ENCODE assay signal across 2 cellular contexts in the genomic region with DNA sequence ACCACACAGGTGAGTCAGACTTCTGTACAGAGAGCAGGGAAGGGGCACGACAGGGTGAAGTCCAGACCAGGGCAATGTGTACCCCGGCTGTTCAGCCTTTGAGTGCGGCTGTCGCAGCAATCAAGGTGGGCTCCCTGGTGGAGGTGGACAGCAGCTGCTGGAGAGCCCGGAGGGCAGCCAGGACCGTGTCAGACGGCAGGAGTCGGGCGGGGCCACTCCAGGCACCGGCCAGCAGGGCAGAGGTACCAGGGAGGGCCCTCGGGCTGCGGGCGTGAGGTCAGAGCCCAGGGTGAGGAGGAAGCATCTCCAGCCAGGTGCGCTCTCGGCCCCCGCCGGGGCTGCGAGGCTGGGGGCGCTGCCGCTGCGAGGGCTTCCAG.
A peak's percentile ranks its signal among the peaks of the same experiment; 100 is the strongest.
TF ChIP-seq lines count a peak whose summit lies in the region.

No MANE protein-coding gene starts in this region.

TF ChIP-seq in HEK293, 187 proteins besides CTCF, POLR2A, EP300 and RAD21:
- TF ChIP-seq KLF1 (tag by site-specific recombination; IDR thresholded peaks at IDR 0.05) (peak; percentile 23), WT1 (tag by site-specific recombination; IDR thresholded peaks at IDR 0.05) (peak; percentile 9; the same call in 1 of the 2 replicates), ZNF777 (tag by site-specific recombination; IDR thresholded peaks at IDR 0.05; ENCODE audit: borderline replicate concordance) (peak; percentile 20; the same call in 1 of the 2 replicates), EGR2 (tag by site-specific recombination; IDR thresholded peaks at IDR 0.05; ENCODE audit: low read depth) (no peak), ZBTB7A (tag by site-specific recombination; IDR thresholded peaks at IDR 0.05; ENCODE audit: low read depth) (0 out of 2 replicates have a peak, but pooled peaks have one; percentile 27), ZBTB17 (tag by site-specific recombination; IDR thresholded peaks at IDR 0.05) (no peak), ZBTB48 (tag by site-specific recombination; IDR thresholded peaks at IDR 0.05) (peak; percentile 46; the same call in 1 of the 2 replicates), SP7 (tag by site-specific recombination; IDR thresholded peaks at IDR 0.05) (peak; percentile 71), OVOL3 (tag by site-specific recombination; IDR thresholded peaks at IDR 0.05) (peak; percentile 23; the same call in 1 of the 2 replicates), YY1 (tag by site-specific recombination; IDR thresholded peaks at IDR 0.05) (0 out of 2 replicates have a peak, but pooled peaks have one; percentile 20), ZNF223 (tag by site-specific recombination; IDR thresholded peaks at IDR 0.05) (0 out of 2 replicates have a peak, but pooled peaks have one; percentile 16), GFI1B (tag by site-specific recombination; IDR thresholded peaks at IDR 0.05) (no peak), ZEB2 (tag by site-specific recombination; IDR thresholded peaks at IDR 0.05) (peak; percentile 65; the same call in 1 of the 2 replicates), ZNF785 (tag by site-specific recombination; IDR thresholded peaks at IDR 0.05) (0 out of 2 replicates have a peak, but pooled peaks have one; percentile 75), TRIM28 (IDR thresholded peaks at IDR 0.05; ENCODE audit: borderline replicate concordance, low read length) (peak; percentile 33; the same call in 1 of the 2 replicates), ZNF169 (tag by site-specific recombination; IDR thresholded peaks at IDR 0.05) (0 out of 2 replicates have a peak, but pooled peaks have one; percentile 69), ZNF768 (tag by site-specific recombination; IDR thresholded peaks at IDR 0.05) (no peak; the same call in 1 of the 2 replicates), SCRT1 (tag by site-specific recombination; IDR thresholded peaks at IDR 0.05; ENCODE audit: borderline replicate concordance) (no peak), ZXDB (tag by site-specific recombination; IDR thresholded peaks at IDR 0.05) (peak; percentile 40; the same call in 1 of the 2 replicates), PRDM4 (tag by site-specific recombination; IDR thresholded peaks at IDR 0.05) (0 out of 2 replicates have a peak, but pooled peaks have one; percentile 14)
- TF ChIP-seq, protein P1, sequence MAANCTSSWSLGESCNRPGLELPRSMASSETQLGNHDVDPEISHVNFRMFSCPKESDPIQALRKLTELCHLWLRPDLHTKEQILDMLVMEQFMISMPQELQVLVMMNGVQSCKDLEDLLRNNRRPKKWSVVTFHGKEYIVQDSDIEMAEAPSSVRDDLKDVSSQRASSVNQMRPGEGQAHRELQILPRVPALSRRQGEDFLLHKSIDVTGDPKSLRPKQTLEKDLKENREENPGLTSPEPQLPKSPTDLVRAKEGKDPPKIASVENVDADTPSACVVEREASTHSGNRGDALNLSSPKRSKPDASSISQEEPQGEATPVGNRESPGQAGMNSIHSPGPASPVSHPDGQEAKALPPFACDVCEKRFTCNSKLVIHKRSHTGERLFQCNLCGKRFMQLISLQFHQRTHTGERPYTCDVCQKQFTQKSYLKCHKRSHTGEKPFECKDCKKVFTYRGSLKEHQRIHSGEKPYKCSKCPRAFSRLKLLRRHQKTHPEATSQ (tag by site-specific recombination; IDR thresholded peaks at IDR 0.05), result peak; percentile 83; the same call in 1 of the 2 replicates
TF ChIP-seq in HEK293: peak in this region for 16.

TF ChIP-seq in endothelial cell of umbilical vein, 7 proteins besides CTCF, POLR2A, EP300 and RAD21:
- TF ChIP-seq JUN (IDR thresholded peaks at IDR 0.05; ENCODE audit: borderline replicate concordance, insufficient read depth, insufficient read length, low read depth), result no peak
- no peak for TF ChIP-seq MAX (IDR thresholded peaks at IDR 0.05; ENCODE audit: insufficient read depth, insufficient read length)
- TF ChIP-seq FOS (IDR thresholded peaks at IDR 0.05; ENCODE audit: borderline replicate concordance, insufficient read depth, low read length), result no peak
- no peak for TF ChIP-seq EZH2 (IDR thresholded peaks at IDR 0.05; ENCODE audit: borderline replicate concordance, low read depth, low read length, severe bottlenecking)
- TF ChIP-seq MYC (IDR thresholded peaks at IDR 0.05; ENCODE audit: low read depth, low read length), result no peak
- TF ChIP-seq GATA2 (IDR thresholded peaks at IDR 0.05; ENCODE audit: insufficient read depth, insufficient read length, low read depth, low read length), result no peak
- no peak for TF ChIP-seq POLR2AphosphoS5 (IDR thresholded peaks at IDR 0.05; ENCODE audit: insufficient read depth, low read depth, low read length)
